In the genomic region with DNA sequence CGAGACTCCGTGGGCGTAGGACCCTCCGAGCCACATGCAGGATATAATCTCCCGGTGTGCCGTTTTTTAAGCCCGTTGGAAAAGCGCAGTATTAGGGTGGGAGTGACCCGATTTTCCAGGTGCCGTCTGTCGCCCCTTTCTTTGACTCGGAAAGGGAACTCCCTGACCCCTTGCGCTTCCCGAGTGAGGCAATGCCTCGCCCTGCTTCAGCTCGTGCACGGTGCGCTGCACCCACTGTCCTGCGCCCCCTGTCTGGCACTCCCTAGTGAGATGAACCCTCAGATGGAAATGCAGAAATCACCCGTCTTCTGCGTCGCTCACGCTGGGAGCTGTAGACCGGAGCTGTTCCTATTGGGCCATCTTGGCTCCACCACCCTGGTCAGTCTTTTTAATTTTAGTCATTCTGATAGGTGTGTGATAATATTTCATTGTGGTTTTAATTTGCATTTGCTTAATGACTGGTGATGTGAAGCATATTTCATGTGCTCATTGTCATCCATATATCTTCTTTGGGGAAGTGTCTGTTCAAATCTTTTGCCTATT, we compare ENCODE assay signal across 8 cellular contexts. TPM values are rescaled to one million over a fixed set of nuclear protein-coding genes. Genes with fewer than 3 reads are reported as not detected.
DNase-seq lines count a peak whose midpoint lies in the region; ATAC-seq, FAIRE-seq and TF ChIP-seq lines count a peak whose summit lies in the region.
"Not testable (repeated sequence)": the region's sequence is repeated elsewhere in the genome, so short reads cannot be mapped to it uniquely, and the experiment has no call there.

No MANE protein-coding gene starts in this region.

- not testable (repeated sequence) for H3K9me3 ChIP-seq in iPS-20b (ENCODE audit: insufficient read depth, low read depth, low read length)

- H3K27me3 Mint-ChIP-seq in dendritic cell treated with granulocyte-macrophage colony-stimulating factor and Interleukin-4, amounts not matched to agents 40 ng/mL and 50 ng/mL, for 4 days, result peaks cover 19% of the 10 kb centered on the region
- H3K27me3 Mint-ChIP-seq in progenitor cell of endocrine pancreas; stimulated activated memory B cell treated with anti-CD40 and anti-IgM and Interleukin-4, amounts not matched to agents 10 μg/mL and 1 μg/mL and 100 μg/mL, for 72 hours: not testable (repeated sequence)

- peak overlapping the region; percentile 66; the same call in 1 of the 2 replicates for H3K9ac ChIP-seq in iPS-20b (ENCODE audit: low read depth, low read length)

- H3K27ac Mint-ChIP-seq in dendritic cell treated with granulocyte-macrophage colony-stimulating factor and Interleukin-4, amounts not matched to agents 40 ng/mL and 50 ng/mL, for 4 days, result peak overlapping the region; percentile 76
- H3K27ac Mint-ChIP-seq in progenitor cell of endocrine pancreas, result peak overlapping the region; percentile 96
- peak overlapping the region; percentile 68 for H3K27ac Mint-ChIP-seq in stimulated activated memory B cell treated with anti-CD40 and anti-IgM and Interleukin-4, amounts not matched to agents 10 μg/mL and 1 μg/mL and 100 μg/mL, for 72 hours

- intact Hi-C loops in dendritic cell treated with granulocyte-macrophage colony-stimulating factor and Interleukin-4, amounts not matched to agents 40 ng/mL and 50 ng/mL, for 4 days (cut with micrococcal nuclease), result not testable (repeated sequence)

- not testable (repeated sequence) for FAIRE-seq in D721Med (lab: Jason Lieb, UNC)

- H3K36me3 Mint-ChIP-seq in dendritic cell treated with granulocyte-macrophage colony-stimulating factor and Interleukin-4, amounts not matched to agents 40 ng/mL and 50 ng/mL, for 4 days (ENCODE audit: low read depth); progenitor cell of endocrine pancreas (ENCODE audit: insufficient read depth); stimulated activated memory B cell treated with anti-CD40 and anti-IgM and Interleukin-4, amounts not matched to agents 10 μg/mL and 1 μg/mL and 100 μg/mL, for 72 hours: not testable (repeated sequence)

- not testable (repeated sequence) for H3K4me1 ChIP-seq in iPS-20b (ENCODE audit: insufficient read depth, low read length)

- peak overlapping the region; percentile 94 for H3K4me3 Mint-ChIP-seq in dendritic cell treated with granulocyte-macrophage colony-stimulating factor and Interleukin-4, amounts not matched to agents 40 ng/mL and 50 ng/mL, for 4 days
- peak overlapping the region; percentile 86 for H3K4me3 Mint-ChIP-seq in progenitor cell of endocrine pancreas (ENCODE audit: low read depth)
- peak overlapping the region; percentile 90 for H3K4me3 Mint-ChIP-seq in stimulated activated memory B cell treated with anti-CD40 and anti-IgM and Interleukin-4, amounts not matched to agents 10 μg/mL and 1 μg/mL and 100 μg/mL, for 72 hours

- not testable (repeated sequence) for H3K27ac ChIP-seq in iPS-20b (ENCODE audit: low read length)

- peaks cover 52% of the 10 kb centered on the region for H3K27me3 ChIP-seq in iPS-20b (ENCODE audit: insufficient read depth, low read length)

- DNase-seq in D721Med (ENCODE audit: insufficient read length, low spot score), result not testable (repeated sequence)
- peak; percentile 6 for DNase-seq in M059J (ENCODE audit: low read depth)
- DNase-seq in SK-N-DZ (ENCODE audit: low spot score), result peak; percentile 52
- DNase-seq in activated T-cell treated with anti-CD3 and anti-CD28 coated beads for 24 hours (ENCODE audit: low read depth), result peak; percentile 36
- DNase-seq in progenitor cell of endocrine pancreas (ENCODE audit: low spot score, unreplicated experiment), result peak; percentile 23

- H3K4me1 Mint-ChIP-seq in dendritic cell treated with granulocyte-macrophage colony-stimulating factor and Interleukin-4, amounts not matched to agents 40 ng/mL and 50 ng/mL, for 4 days (ENCODE audit: low read depth); progenitor cell of endocrine pancreas (ENCODE audit: low read depth); stimulated activated memory B cell treated with anti-CD40 and anti-IgM and Interleukin-4, amounts not matched to agents 10 μg/mL and 1 μg/mL and 100 μg/mL, for 72 hours: not testable (repeated sequence)

- H3K4me3 ChIP-seq in iPS-20b (ENCODE audit: low read length), result peak overlapping the region; percentile 73

- TF ChIP-seq CTCF in D721Med (IDR thresholded peaks at IDR 0.05; ENCODE audit: insufficient read depth, missing control alignments) (peak; percentile 26), progenitor cell of endocrine pancreas (IDR thresholded peaks at IDR 0.05; ENCODE audit: unreplicated experiment) (peak; percentile 45)

- ATAC-seq in stimulated activated memory B cell treated with anti-CD40 and anti-IgM and Interleukin-4, amounts not matched to agents 10 μg/mL and 1 μg/mL and 100 μg/mL, for 72 hours, result not testable (repeated sequence)

- not testable (repeated sequence) for H3K9me3 Mint-ChIP-seq in dendritic cell treated with granulocyte-macrophage colony-stimulating factor and Interleukin-4, amounts not matched to agents 40 ng/mL and 50 ng/mL, for 4 days; progenitor cell of endocrine pancreas (ENCODE audit: low read depth); stimulated activated memory B cell treated with anti-CD40 and anti-IgM and Interleukin-4, amounts not matched to agents 10 μg/mL and 1 μg/mL and 100 μg/mL, for 72 hours

- H3K36me3 ChIP-seq in iPS-20b (ENCODE audit: insufficient read depth, low read depth, low read length), result not testable (repeated sequence)

RNA-seq across cellular contexts. Expression of a gene that starts 19.0 kb away (rescaled TPM):
- total RNA-seq in M059J (2014; rRNA removed; shearing (Covaris generic)), result not detected in 2 replicates
- polyA plus RNA-seq in SK-N-DZ (2014; cell fraction: cytosol; rRNA removed), result not detected in 2 replicates
- polyA plus RNA-seq in SK-N-DZ (2014; cell fraction: nucleus; rRNA removed), result not detected in 2 replicates
- total RNA-seq in progenitor cell of endocrine pancreas, result 0.62 TPM in 1 of 2 replicates, not detected in the other

RNA-seq across cellular contexts. Expression of a gene that starts 26.4 kb away (rescaled TPM):
- total RNA-seq in M059J (2014; rRNA removed; shearing (Covaris generic)), result 7.9 and 9.8 TPM in 2 replicates
- polyA plus RNA-seq in SK-N-DZ (2014; cell fraction: cytosol; rRNA removed), result 15.5 and 15.8 TPM in 2 replicates
- polyA plus RNA-seq in SK-N-DZ (2014; cell fraction: nucleus; rRNA removed), result 33.1 and 35.5 TPM in 2 replicates
- 88.6 and 88.7 TPM in 2 replicates for total RNA-seq in progenitor cell of endocrine pancreas
